ENCODE assay signal across 12 cellular contexts in genomic region chr17:37547986-37548385, GRCh38.
"Had no signal": no experiment of that assay in that cellular context is flagged by ENCODE, and none has a peak within 500 bp of the region (broad histone marks: within the 10 kb centered on the region; RNA-seq: fewer than 3 reads in every experiment).

No MANE protein-coding gene starts in this region.

- ATAC-seq: left lobe of liver had no signal

- H3K27ac Mint-ChIP-seq: memory B cell had no signal

- H3K9me3 ChIP-seq: heart right ventricle, tibial artery, uterus had no signal

- H3K27me3 Mint-ChIP-seq: memory B cell had no signal

- DNase-seq: activated CD4-positive, alpha-beta T cell treated with anti-CD3 and anti-CD28 coated beads, Interleukin-2, amount 50 U/mL, for 4 hours; activated CD8-positive, alpha-beta memory T cell treated with anti-CD3 and anti-CD28 coated beads, Interleukin-2, amount 50 U/mL, for 48 hours; central memory CD4-positive, alpha-beta T cell; cortex of kidney; effector CD8-positive, alpha-beta T cell; heart right ventricle; islet precursor cell; tibial artery; uterus had no signal

- H3K9me3 Mint-ChIP-seq: memory B cell had no signal

- H3K4me3 Mint-ChIP-seq: memory B cell had no signal

- FAIRE-seq: frontal cortex had no signal
